ENCODE assay signal across 22 cellular contexts in the genomic region with DNA sequence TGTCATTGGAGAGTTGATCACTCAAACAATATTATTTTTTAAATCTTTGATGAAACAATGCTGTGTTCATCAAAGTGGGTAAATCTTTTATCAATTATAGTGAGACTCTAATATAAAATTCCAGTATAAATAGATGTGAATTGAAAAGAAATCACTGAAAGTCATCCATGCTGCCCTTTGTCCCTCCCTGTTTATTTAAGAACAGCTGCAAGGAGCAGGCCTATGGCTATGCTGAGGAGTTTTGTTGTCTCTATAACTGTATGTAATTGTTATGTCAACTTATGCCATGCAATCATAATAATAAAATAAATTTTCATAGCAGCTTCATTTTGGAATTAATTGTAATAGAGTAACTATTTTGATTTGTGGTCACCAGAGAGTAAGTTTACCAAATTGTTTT.
"Had no signal": no experiment of that assay in that cellular context is flagged by ENCODE, and none has a peak within 500 bp of the region (broad histone marks: within the 10 kb centered on the region; RNA-seq: fewer than 3 reads in every experiment).

No MANE protein-coding gene starts in this region.

- H3K27ac ChIP-seq: colonic mucosa, epithelial cell of prostate, esophagus squamous epithelium, gastrocnemius medialis, heart right ventricle, left lung, lower lobe of right lung had no signal

- H3K4me3 ChIP-seq: colonic mucosa, esophagus squamous epithelium, gastrocnemius medialis, heart right ventricle, left lung, lower lobe of right lung, mucosa of descending colon had no signal

- H3K27me3 ChIP-seq: colonic mucosa, esophagus squamous epithelium, gastrocnemius medialis, heart right ventricle, left lung had no signal

- H3K36me3 ChIP-seq: colonic mucosa, esophagus squamous epithelium, gastrocnemius medialis, heart right ventricle, left lung, lower lobe of right lung had no signal

- H3K4me1 ChIP-seq: colonic mucosa, esophagus squamous epithelium, gastrocnemius medialis, heart right ventricle, left lung, lower lobe of right lung had no signal

- H3K9me3 ChIP-seq: colonic mucosa, esophagus squamous epithelium, gastrocnemius medialis, heart right ventricle, lower lobe of right lung, mucosa of descending colon had no signal

- DNase-seq: colonic mucosa; cortex of kidney; effector CD8-positive, alpha-beta T cell; effector memory CD8-positive, alpha-beta T cell; endodermal cell; erythroblast; esophagus squamous epithelium; foreskin fibroblast; foreskin melanocyte; gastrocnemius medialis; glutamatergic neuron; head of caudate nucleus; heart right ventricle; hippocampal formation; left cardiac atrium; left lung; left ventricle myocardium superior; lower lobe of right lung; mesenchymal stem cell; mucosa of descending colon; naive B cell had no signal
